ENCODE assay signal across 36 cellular contexts in genomic region chr3:177229791-177230190, GRCh38. TPM values are rescaled to one million over a fixed set of nuclear protein-coding genes. Genes with fewer than 3 reads are reported as not detected.
DNase-seq lines count a peak whose midpoint lies in the region; ATAC-seq, FAIRE-seq and TF ChIP-seq lines count a peak whose summit lies in the region.
"Had no signal": no experiment of that assay in that cellular context is flagged by ENCODE, and none has a peak within 500 bp of the region (broad histone marks: within the 10 kb centered on the region; RNA-seq: fewer than 3 reads in every experiment).

No MANE protein-coding gene starts in this region.

- H3K27me3 ChIP-seq in HepG2 (ENCODE audit: control insufficient read depth in 1 of 2, insufficient read depth in 2 of 2, low read length in 2 of 2) = no peaks in the 10 kb centered on the region
- no peaks in the 10 kb centered on the region for H3K27me3 ChIP-seq in right lobe of liver
- H3K27me3 ChIP-seq in endodermal cell (ENCODE audit: control insufficient read depth, insufficient read depth, low read length, poor library complexity, severe bottlenecking) = no peaks in the 10 kb centered on the region
- H3K27me3 ChIP-seq in Peyer's patch = no peaks in the 10 kb centered on the region
- H3K27me3 ChIP-seq: BLaER1, neural progenitor cell, spleen, testis had no signal

- H3K79me2 ChIP-seq in HepG2 (ENCODE audit: insufficient read depth, low read length) = no peaks in the 10 kb centered on the region
- H3K79me2 ChIP-seq: parathyroid adenoma had no signal

- no peak overlapping the region for H3K4me2 ChIP-seq in HepG2 (ENCODE audit: low read depth, low read length)
- H3K4me2 ChIP-seq: A549, BLaER1, neural progenitor cell had no signal

- DNase-seq in HepG2 (ENCODE audit: low spot score) = peak; percentile 29
- DNase-seq in right lobe of liver = no peak
- DNase-seq in endodermal cell = no peak
- peak; percentile 27 for DNase-seq in iris pigment epithelial cell (ENCODE audit: low read depth)
- DNase-seq in DMS153 (lab: John Stamatoyannopoulos, UW) = no peak
- DNase-seq in activated T-cell treated with anti-CD3 and anti-CD28 coated beads, Interleukin-2, amount 50 U/mL, for 72 hours = no peak
- DNase-seq in Peyer's patch = no peak
- DNase-seq: activated CD4-positive, alpha-beta T cell treated with anti-CD3 and anti-CD28 coated beads, Interleukin-2, amount 50 U/mL, for 1 hour; activated CD4-positive, CD25-positive, alpha-beta regulatory T cell; activated gamma-delta T cell; activated naive CD8-positive, alpha-beta T cell treated with anti-CD3 and anti-CD28 coated beads, Interleukin-2, amount 10 ng/mL, durations not matched to agents 7 days and 5 days; activated T-cell treated with anti-CD3 and anti-CD28 coated beads, Interleukin-2, amount 50 U/mL, for 24 hours; GDM1; hypothalamus; left colon; NCI-H1417; NCI-H2029 treated with DMSO at 0.1 percent for 48 hours; NCI-H524 treated with DMSO at 0.1 percent for 48 hours; PC-3; right cardiac atrium; spleen; stimulated activated CD4-positive, alpha-beta T cell treated with anti-CD3 and anti-CD28 coated beads, Interleukin-2, amount 100 ng/mL, for 24 hours; stimulated activated naive CD8-positive, alpha-beta T cell treated with anti-CD3 and anti-CD28 coated beads, Interleukin-15, Interleukin-2, amounts not matched to agents 100 U/mL and 50 U/mL, for 24 hours; testis had no signal

- no peak overlapping the region for H3K27ac Mint-ChIP-seq in endodermal cell
- no peak overlapping the region for H3K27ac Mint-ChIP-seq in activated T-cell treated with anti-CD3 and anti-CD28 coated beads, Interleukin-2, amount 50 U/mL, for 72 hours
- H3K27ac Mint-ChIP-seq: activated naive CD8-positive, alpha-beta T cell treated with anti-CD3 and anti-CD28 coated beads, Interleukin-2, amount 10 ng/mL, durations not matched to agents 7 days and 5 days; activated T-cell treated with anti-CD3 and anti-CD28 coated beads, Interleukin-2, amount 50 U/mL, for 24 hours; neural progenitor cell; T-helper 1 cell treated with Interleukin-12 subunit alpha and Interleukin-12 subunit beta and Interleukin-4 antibody, amounts not matched to agents 30 μg/mL and 1 μg/mL, for 36 hours had no signal

- H3K36me3 ChIP-seq in HepG2 (replicated peaks in 1 of 2; ENCODE audit: control insufficient read depth in 1 of 2, insufficient read depth in 2 of 2, low read length in 2 of 2) (no peaks in the 10 kb centered on the region), right lobe of liver (no peaks in the 10 kb centered on the region), endodermal cell (ENCODE audit: control insufficient read depth, insufficient read depth, low read length) (no peaks in the 10 kb centered on the region), Peyer's patch (no peaks in the 10 kb centered on the region)
- H3K36me3 ChIP-seq: BLaER1, neural progenitor cell, spleen had no signal

- H3K4me1 ChIP-seq in HepG2 (ENCODE audit: insufficient read depth, low read length) (peaks cover 19% of the 10 kb centered on the region), right lobe of liver (no peaks in the 10 kb centered on the region), endodermal cell (ENCODE audit: control insufficient read depth, insufficient read depth, low read length) (no peaks in the 10 kb centered on the region), Peyer's patch (no peaks in the 10 kb centered on the region)
- H3K4me1 ChIP-seq: A549, neural progenitor cell, testis had no signal

- intact Hi-C loops in HepG2 (cut with micrococcal nuclease; ENCODE audit: unreplicated experiment) (no loop called here), right lobe of liver (cut with DNase I) (no loop called here)

- H2AFZ ChIP-seq in HepG2 (ENCODE audit: low read length) = no peak overlapping the region
- H2AFZ ChIP-seq: neural progenitor cell, parathyroid adenoma had no signal

- no peak for TF ChIP-seq EP300 in HepG2 (IDR thresholded peaks at IDR 0.05; ENCODE audit: low read depth in 2 of 2, low read length in 2 of 2)
- no peak for TF ChIP-seq EP300 in HepG2 (CRISPR knock-in tag; IDR thresholded peaks at IDR 0.05; ENCODE audit: borderline replicate concordance)

- H3K4me3 ChIP-seq in HepG2 (replicated peaks in 1 of 3; ENCODE audit: insufficient read depth in 1 of 3, low read depth in 2 of 3, low read length in 3 of 3) (no peak overlapping the region), right lobe of liver (no peak overlapping the region), endodermal cell (ENCODE audit: low read length) (peak overlapping the region; percentile 44), Peyer's patch (no peak overlapping the region)
- H3K4me3 ChIP-seq: A549, BLaER1, neural progenitor cell, spleen, testis had no signal

- CTCF ChIA-PET in HepG2 (lab: Yijun Ruan, JAX; ENCODE audit: low intra/inter-chr PET ratio, low total read pairs) = no interaction called here

- H3K9ac ChIP-seq in HepG2 (ENCODE audit: insufficient read depth, low read depth, low read length) (no peak overlapping the region), endodermal cell (ENCODE audit: extremely low read depth, low read length, poor library complexity, severe bottlenecking) (no peak overlapping the region)
- H3K9ac ChIP-seq: BLaER1, neural progenitor cell, parathyroid adenoma had no signal

- H3K27ac ChIP-seq in HepG2 (ENCODE audit: extremely low read length, insufficient read depth, low read length) (no peak overlapping the region), right lobe of liver (no peak overlapping the region), endodermal cell (ENCODE audit: low read depth, low read length) (no peak overlapping the region), Peyer's patch (no peak overlapping the region)
- H3K27ac ChIP-seq: A549, BLaER1, neural progenitor cell, parathyroid adenoma, spleen, testis had no signal

- H3K27me3 Mint-ChIP-seq in endodermal cell (ENCODE audit: insufficient read depth) = no peaks in the 10 kb centered on the region
- no peaks in the 10 kb centered on the region for H3K27me3 Mint-ChIP-seq in activated T-cell treated with anti-CD3 and anti-CD28 coated beads, Interleukin-2, amount 50 U/mL, for 72 hours (ENCODE audit: low read depth)
- H3K27me3 Mint-ChIP-seq: activated naive CD8-positive, alpha-beta T cell treated with anti-CD3 and anti-CD28 coated beads, Interleukin-2, amount 10 ng/mL, durations not matched to agents 7 days and 5 days; activated T-cell treated with anti-CD3 and anti-CD28 coated beads, Interleukin-2, amount 50 U/mL, for 24 hours; IgD-negative memory B cell had no signal

- H3K4me3 Mint-ChIP-seq in endodermal cell = no peak overlapping the region
- H3K4me3 Mint-ChIP-seq in activated T-cell treated with anti-CD3 and anti-CD28 coated beads, Interleukin-2, amount 50 U/mL, for 72 hours = no peak overlapping the region
- H3K4me3 Mint-ChIP-seq: activated naive CD8-positive, alpha-beta T cell treated with anti-CD3 and anti-CD28 coated beads, Interleukin-2, amount 10 ng/mL, durations not matched to agents 7 days and 5 days; activated T-cell treated with anti-CD3 and anti-CD28 coated beads, Interleukin-2, amount 50 U/mL, for 24 hours; IgD-negative memory B cell; neural progenitor cell; T-helper 1 cell treated with Interleukin-12 subunit alpha and Interleukin-12 subunit beta and Interleukin-4 antibody, amounts not matched to agents 30 μg/mL and 1 μg/mL, for 36 hours had no signal

- no peak for FAIRE-seq in HepG2 (lab: Jason Lieb, UNC)
- FAIRE-seq: A549, astrocyte had no signal

- TF ChIP-seq POLR2A in HepG2 (IDR thresholded peaks at IDR 0.05; ENCODE audit: insufficient read depth in 1 of 2, low read depth in 2 of 2, low read length in 2 of 2) (no peak), right lobe of liver (IDR thresholded peaks at IDR 0.05) (no peak), Peyer's patch (IDR thresholded peaks at IDR 0.05) (no peak)

- no peak for TF ChIP-seq CTCF in HepG2 (CRISPR knock-in tag; IDR thresholded peaks at IDR 0.05)
- no peak for TF ChIP-seq CTCF in right lobe of liver (IDR thresholded peaks at IDR 0.05)
- TF ChIP-seq CTCF in endodermal cell (conservative IDR thresholded peaks at IDR 0.05) = no peak
- no peak for TF ChIP-seq CTCF in Peyer's patch (IDR thresholded peaks at IDR 0.05)

- 65% methylated on average over 1 of the region's 1 CpG for WGBS in HepG2 (ENCODE audit: low lambda C conversion rate)
- WGBS in right lobe of liver (ENCODE audit: insufficient coverage, low coverage, low lambda C conversion rate, missing lambda C conversion rate) = 91% methylated on average over 1 of the region's 1 CpG
- no CpG with 5 or more reads among the region's 1 CpG for WGBS in endodermal cell (ENCODE audit: insufficient coverage in 1 of 2, insufficient read length in 1 of 2), 2 experiments

- H3K9me3 ChIP-seq in HepG2 (ENCODE audit: low read length) (no peaks in the 10 kb centered on the region), right lobe of liver (no peaks in the 10 kb centered on the region), endodermal cell (ENCODE audit: control insufficient read depth, low read length) (peaks cover 23% of the 10 kb centered on the region), Peyer's patch (no peaks in the 10 kb centered on the region)
- H3K9me3 ChIP-seq: A549, testis had no signal

- no TSS peak for BruUV-seq in HepG2 (replicated peaks; lab: Mats Ljungman, UMichigan)

- POLR2A ChIA-PET in HepG2 (lab: Yijun Ruan, JAX) = no interaction called here

- H3K9me3 Mint-ChIP-seq in endodermal cell = peaks cover 36% of the 10 kb centered on the region
- H3K9me3 Mint-ChIP-seq in activated T-cell treated with anti-CD3 and anti-CD28 coated beads, Interleukin-2, amount 50 U/mL, for 72 hours = peaks cover 2 to 6% of the 10 kb centered on the region in 2 donors
- H3K9me3 Mint-ChIP-seq: IgD-negative memory B cell had no signal

- H3K4me1 Mint-ChIP-seq in endodermal cell = no peaks in the 10 kb centered on the region
- peaks cover 1% of the 10 kb centered on the region for H3K4me1 Mint-ChIP-seq in activated T-cell treated with anti-CD3 and anti-CD28 coated beads, Interleukin-2, amount 50 U/mL, for 72 hours (ENCODE audit: low read depth)
- H3K4me1 Mint-ChIP-seq: neural progenitor cell had no signal

- no peaks in the 10 kb centered on the region for H4K20me1 ChIP-seq in HepG2 (ENCODE audit: insufficient read depth, low read length)
- H4K20me1 ChIP-seq: BLaER1 had no signal

- ATAC-seq in HepG2 = peak; percentile 56
- no peak for ATAC-seq in right lobe of liver
- ATAC-seq in HG03045 (IDR thresholded peaks at IDR 0.05; ENCODE audit: unreplicated experiment) = no peak
- ATAC-seq in activated T-cell treated with anti-CD3 and anti-CD28 coated beads, Interleukin-2, amount 50 U/mL, for 72 hours (replicated peaks in 1 of 2) = no peak
- ATAC-seq: A549; esophagus mucosa; HCT116; left colon; PC-3; right cardiac atrium; Right ventricle myocardium inferior; SK-N-SH treated with all-trans-retinoic acid at 6 μM for 48 hours; stimulated activated naive CD8-positive, alpha-beta T cell treated with anti-CD3 and anti-CD28 coated beads, Interleukin-15, Interleukin-2, amounts not matched to agents 100 U/mL and 50 U/mL, for 24 hours had no signal

- TF ChIP-seq RAD21 in HepG2 (CRISPR knock-in tag; IDR thresholded peaks at IDR 0.05) = no peak

- peaks cover 10% of the 10 kb centered on the region for H3K36me3 Mint-ChIP-seq in endodermal cell (ENCODE audit: low read depth)
- H3K36me3 Mint-ChIP-seq in activated T-cell treated with anti-CD3 and anti-CD28 coated beads, Interleukin-2, amount 50 U/mL, for 72 hours (ENCODE audit: insufficient read depth in 2 of 2) = peaks cover 2 to 5% of the 10 kb centered on the region in 2 donors
- H3K36me3 Mint-ChIP-seq: IgD-negative memory B cell had no signal

- in situ Hi-C loops in HepG2 (cut with HindIII; ENCODE audit: extremely low pct_ligation_motif_present, low pct_unique_long_range_greater_than_20kb) = no loop called here

RNA-seq across cellular contexts. Expression of gene TBL1XR1, which starts 32.5 kb away (rescaled TPM):
- total RNA-seq in HepG2 (2016; rRNA removed; fragmentation: Illumina TruSeq; extraction: Trizol) (62.5 and 108 TPM in 2 replicates), right lobe of liver (10 to 100 TPM; 32.6 to 80.6 (median 56.2) TPM), endodermal cell (100 to 1,000 TPM; 235 to 273 TPM), Peyer's patch (10 to 100 TPM; 40.7 to 81.7 (median 69.4) TPM)
- 10.8 TPM in 2 replicates for total RNA-seq in HepG2 (2016; cell fraction: cytosol; rRNA removed; fragmentation: Illumina TruSeq; extraction: Trizol; ENCODE audit: low read depth)
- 67.0 and 111 TPM in 2 replicates for total RNA-seq in HepG2 (2016; cell fraction: insoluble cytoplasmic fraction; rRNA removed; fragmentation: Illumina TruSeq; extraction: Trizol)
- total RNA-seq in HepG2 (2016; cell fraction: membrane; rRNA removed; fragmentation: Illumina TruSeq; extraction: Trizol) = 31.7 and 36.1 TPM in 2 replicates
- total RNA-seq in HepG2 (2016; cell fraction: nucleus; rRNA removed; fragmentation: Illumina TruSeq; extraction: Trizol) = 58.6 and 64.8 TPM in 2 replicates
- polyA plus RNA-seq in HepG2 (2011; rRNA removed) = 49.2 and 57.7 TPM in 2 replicates
- polyA plus RNA-seq in HepG2 (2011; cell fraction: cytosol; rRNA removed) = 12.2 and 20.2 TPM in 2 replicates
- polyA plus RNA-seq in HepG2 (2011; cell fraction: nucleus; rRNA removed) = 20.1 and 30.6 TPM in 2 replicates
- polyA plus RNA-seq in HepG2 (2012) = 21.8 and 27.0 TPM in 2 replicates
- 1.9 and 2.1 TPM in 2 replicates for polyA plus RNA-seq in HepG2 (2016; cell fraction: cytosol; fragmentation: Illumina TruSeq; extraction: Trizol; ENCODE audit: low read depth)
- polyA plus RNA-seq in HepG2 (2016; cell fraction: insoluble cytoplasmic fraction; fragmentation: Illumina TruSeq; extraction: Trizol; ENCODE audit: low read depth) = 38.3 and 42.9 TPM in 2 replicates
- polyA plus RNA-seq in HepG2 (2016; cell fraction: membrane; fragmentation: Illumina TruSeq; extraction: Trizol; ENCODE audit: low read depth) = 6.4 and 9.9 TPM in 2 replicates
- polyA plus RNA-seq in HepG2 (2016; cell fraction: nucleus; fragmentation: Illumina TruSeq; extraction: Trizol; ENCODE audit: insufficient read depth, low read depth) = 53.4 and 55.7 TPM in 2 replicates
- polyA minus RNA-seq in HepG2 (2011; rRNA and poly(A)+ RNA removed; ENCODE audit: low replicate concordance) = 126 and 330 TPM in 2 replicates
- 128 and 166 TPM in 2 replicates for polyA minus RNA-seq in HepG2 (2011; cell fraction: cytosol; rRNA and poly(A)+ RNA removed)
- 187 and 199 TPM in 2 replicates for polyA minus RNA-seq in HepG2 (2011; cell fraction: nucleus; rRNA and poly(A)+ RNA removed)
- 77.3 TPM for polyA plus RNA-seq in endodermal cell (2013, experiment 1 of 2)
- 83.4 TPM for polyA plus RNA-seq in endodermal cell (2013, experiment 2 of 2)
- total RNA-seq in activated T-cell treated with anti-CD3 and anti-CD28 coated beads, Interleukin-2, amount 50 U/mL, for 72 hours = 100 to 1,000 TPM; 179 to 240 TPM

Comparison
In these comparisons a context has a peak if more than half of its experiments do, and no peak if none do; other contexts are left out.
1. DNase-seq: peak in HepG2 (single experiment) and iris pigment epithelial cell (single experiment); none in right lobe of liver (0 of 3), endodermal cell (single experiment), DMS153 (single experiment), activated T-cell treated with anti-CD3 and anti-CD28 coated beads, Interleukin-2, amount 50 U/mL, for 72 hours (0 of 2) and Peyer's patch (0 of 3).